ENCODE assay signal across 11 cellular contexts in the genomic region with DNA sequence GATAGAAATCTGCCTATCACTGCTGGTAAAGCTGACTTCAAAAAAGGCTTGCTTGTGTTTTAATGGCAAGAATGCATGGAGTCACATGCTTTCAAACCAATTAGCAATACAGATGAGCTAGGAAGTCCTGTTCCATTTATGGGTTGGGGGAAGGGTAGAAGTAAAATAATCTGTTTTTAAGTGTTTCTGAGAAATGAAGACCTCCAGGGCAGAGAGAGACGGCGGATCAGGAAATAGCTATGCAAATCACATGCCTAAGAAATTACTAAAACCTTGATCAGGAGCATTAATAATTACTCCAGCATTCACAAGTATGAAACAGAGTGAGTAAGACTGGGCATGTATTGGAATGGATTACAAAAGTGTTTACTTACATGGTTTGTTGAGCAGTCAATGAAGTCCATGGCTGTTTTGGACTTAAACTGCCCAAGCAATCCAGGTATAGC.
A peak's percentile ranks its signal among the peaks of the same experiment; 100 is the strongest.
DNase-seq lines count a peak whose midpoint lies in the region; ATAC-seq, FAIRE-seq and TF ChIP-seq lines count a peak whose summit lies in the region.
"Had no signal": no experiment of that assay in that cellular context is flagged by ENCODE, and none has a peak within 500 bp of the region (broad histone marks: within the 10 kb centered on the region; RNA-seq: fewer than 3 reads in every experiment).

No MANE protein-coding gene starts in this region.

- H3K27ac Mint-ChIP-seq in IgD-negative memory B cell (peak overlapping the region; percentile 65 to 98 (median 81)), astrocyte (ENCODE audit: unreplicated experiment) (peak overlapping the region; percentile 60)
- H3K27ac Mint-ChIP-seq: H9 had no signal

- no peak overlapping the region for H2BK120ac ChIP-seq in mesendoderm (ENCODE audit: low read depth, low read length)

- CTCF ChIA-PET in AG04450 (lab: Charles Lee), result interaction anchor here (1.8 kb wide), 1 partner anchor 201 kb away, joined by 7 read pairs; no protein-coding TSS in a partner anchor

- FAIRE-seq in astrocyte (lab: Jason Lieb, UNC), result peak; percentile 34
- FAIRE-seq: small intestine had no signal

- no peaks in the 10 kb centered on the region for H3K9me3 ChIP-seq in AG04450 (ENCODE audit: control insufficient read depth, insufficient read depth, low read length)
- no peaks in the 10 kb centered on the region for H3K9me3 ChIP-seq in astrocyte (ENCODE audit: insufficient read depth, low read depth, low read length)

- no peaks in the 10 kb centered on the region for H3K27me3 Mint-ChIP-seq in IgD-negative memory B cell
- no peaks in the 10 kb centered on the region for H3K27me3 Mint-ChIP-seq in astrocyte (ENCODE audit: low read depth, unreplicated experiment)

- peaks cover 58% of the 10 kb centered on the region for H3K4me1 ChIP-seq in astrocyte (ENCODE audit: insufficient read depth, low read length)
- peaks cover 12% of the 10 kb centered on the region for H3K4me1 ChIP-seq in mesendoderm (ENCODE audit: control insufficient read depth, low read depth, low read length)

- no peak overlapping the region for H3K23ac ChIP-seq in mesendoderm (ENCODE audit: low read length)

- peak overlapping the region; percentile 87 for H2BK15ac ChIP-seq in mesendoderm (replicated peaks; ENCODE audit: low read depth)

- ATAC-seq in GM21528 (IDR thresholded peaks at IDR 0.05; ENCODE audit: low FRiP score, unreplicated experiment), result no peak
- ATAC-seq in GM19328 (IDR thresholded peaks at IDR 0.05; ENCODE audit: unreplicated experiment), result no peak

- H2AK5ac ChIP-seq in mesendoderm (ENCODE audit: low read length), result no peak overlapping the region

- TF ChIP-seq CTCF in AG04450 (IDR thresholded peaks at IDR 0.05; ENCODE audit: low read depth, low read length), result no peak
- TF ChIP-seq CTCF in astrocyte (IDR thresholded peaks at IDR 0.05; ENCODE audit: insufficient read depth, low read depth, low read length), result no peak

- H3K27ac ChIP-seq in AG04450 (ENCODE audit: low read depth, low read length) (peak overlapping the region; percentile 25), astrocyte (ENCODE audit: low read depth, low read length) (peak overlapping the region; percentile 71), mesendoderm (ENCODE audit: low read depth, low read length) (no peak overlapping the region)

- peak overlapping the region; percentile 37 for H3K9ac ChIP-seq in astrocyte (ENCODE audit: low read length)
- no peak overlapping the region for H3K9ac ChIP-seq in mesendoderm (ENCODE audit: low read length)

- H3K4me1 Mint-ChIP-seq in IgD-negative memory B cell (peaks cover 73 to 89% (median 82%) of the 10 kb centered on the region in 3 donors), astrocyte (ENCODE audit: low read depth, unreplicated experiment) (peaks cover 77% of the 10 kb centered on the region)

- H4K8ac ChIP-seq in mesendoderm (ENCODE audit: low read depth, low read length), result no peak overlapping the region

- H3K4me3 Mint-ChIP-seq in IgD-negative memory B cell (peak overlapping the region; percentile 50 to 80 (median 77)), astrocyte (ENCODE audit: unreplicated experiment) (no peak overlapping the region)
- H3K4me3 Mint-ChIP-seq: H9 had no signal

- H3K4ac ChIP-seq in mesendoderm (ENCODE audit: low read depth, low read length), result peak overlapping the region; percentile 55

- H2BK5ac ChIP-seq in mesendoderm (ENCODE audit: low read length), result no peak overlapping the region

- no peak overlapping the region for H4K5ac ChIP-seq in mesendoderm (ENCODE audit: low read length)

- DNase-seq in AG04450 (ENCODE audit: low read depth, low spot score), result no peak
- peak; percentile 95 for DNase-seq in astrocyte (ENCODE audit: low read depth)
- DNase-seq in mesendoderm, result peak; percentile 67
- no peak for DNase-seq in NK-92 (lab: John Stamatoyannopoulos, UW; ENCODE audit: unreplicated experiment)
- no peak for DNase-seq in germinal center (ENCODE audit: low spot score)
- DNase-seq: H9, NCI-H1105 treated with DMSO at 0.1 percent for 48 hours had no signal

- H3K27me3 ChIP-seq in AG04450 (ENCODE audit: control insufficient read depth, insufficient read depth, low read length), result no peaks in the 10 kb centered on the region
- no peaks in the 10 kb centered on the region for H3K27me3 ChIP-seq in astrocyte (ENCODE audit: insufficient read depth, low read length)
- no peaks in the 10 kb centered on the region for H3K27me3 ChIP-seq in mesendoderm (ENCODE audit: insufficient read depth, low read length, poor library complexity)

- H3K79me1 ChIP-seq in mesendoderm (ENCODE audit: low read length), result no peaks in the 10 kb centered on the region

- H3K4me2 ChIP-seq in astrocyte (ENCODE audit: low read length), result peak overlapping the region; percentile 49
- H3K4me2 ChIP-seq in mesendoderm (ENCODE audit: low read length), result no peak overlapping the region

- no peaks in the 10 kb centered on the region for H3K9me3 Mint-ChIP-seq in IgD-negative memory B cell
- H3K9me3 Mint-ChIP-seq in astrocyte (ENCODE audit: unreplicated experiment), result no peaks in the 10 kb centered on the region
- H3K9me3 Mint-ChIP-seq: H9 had no signal

- no peak overlapping the region for H3K56ac ChIP-seq in mesendoderm (ENCODE audit: low read length)

- no CpG with 5 or more reads among the region's 2 CpGs for WGBS in mesendoderm (ENCODE audit: extremely low coverage, insufficient coverage, low lambda C conversion rate)

- H3K36me3 ChIP-seq in astrocyte (ENCODE audit: insufficient read depth, low read length), result no peaks in the 10 kb centered on the region
- H3K36me3 ChIP-seq in mesendoderm (ENCODE audit: control insufficient read depth, insufficient read depth, low read length), result no peaks in the 10 kb centered on the region

- peaks cover 6% of the 10 kb centered on the region for H3K36me3 Mint-ChIP-seq in IgD-negative memory B cell
- no peaks in the 10 kb centered on the region for H3K36me3 Mint-ChIP-seq in astrocyte (ENCODE audit: low read depth, unreplicated experiment)

- H4K20me1 ChIP-seq in astrocyte (ENCODE audit: insufficient read depth, low read length), result no peaks in the 10 kb centered on the region

- H3K4me3 ChIP-seq in AG04450 (ENCODE audit: low read depth, low read length) (no peak overlapping the region), astrocyte (ENCODE audit: insufficient read depth, low read depth, low read length) (no peak overlapping the region), mesendoderm (ENCODE audit: low read length) (no peak overlapping the region)

- H2AFZ ChIP-seq in astrocyte (ENCODE audit: low read depth, low read length), result no peak overlapping the region

- H3K79me2 ChIP-seq in astrocyte (ENCODE audit: insufficient read depth, low read length) (peaks cover 38% of the 10 kb centered on the region), mesendoderm (ENCODE audit: control insufficient read depth, insufficient read depth, low read length) (no peaks in the 10 kb centered on the region)

- peak overlapping the region; percentile 60 for H3K18ac ChIP-seq in mesendoderm (ENCODE audit: low read length)

- POLR2A ChIA-PET in AG04450 (lab: Yijun Ruan, JAX), result interaction anchor here (0.6 to 1.8 kb wide), 3 partner anchors 11 to 225 kb away, joined by 3 to 9 read pairs (median 4); no protein-coding TSS in a partner anchor

Comparison
In these comparisons a context has a peak if more than half of its experiments do, and no peak if none do; other contexts are left out.
1. DNase-seq: peak in astrocyte (single experiment) and mesendoderm (single experiment); none in AG04450 (single experiment), NK-92 (single experiment) and germinal center (single experiment).